Comparison of ENCODE assay signal across 1 cellular context in the genomic region with DNA sequence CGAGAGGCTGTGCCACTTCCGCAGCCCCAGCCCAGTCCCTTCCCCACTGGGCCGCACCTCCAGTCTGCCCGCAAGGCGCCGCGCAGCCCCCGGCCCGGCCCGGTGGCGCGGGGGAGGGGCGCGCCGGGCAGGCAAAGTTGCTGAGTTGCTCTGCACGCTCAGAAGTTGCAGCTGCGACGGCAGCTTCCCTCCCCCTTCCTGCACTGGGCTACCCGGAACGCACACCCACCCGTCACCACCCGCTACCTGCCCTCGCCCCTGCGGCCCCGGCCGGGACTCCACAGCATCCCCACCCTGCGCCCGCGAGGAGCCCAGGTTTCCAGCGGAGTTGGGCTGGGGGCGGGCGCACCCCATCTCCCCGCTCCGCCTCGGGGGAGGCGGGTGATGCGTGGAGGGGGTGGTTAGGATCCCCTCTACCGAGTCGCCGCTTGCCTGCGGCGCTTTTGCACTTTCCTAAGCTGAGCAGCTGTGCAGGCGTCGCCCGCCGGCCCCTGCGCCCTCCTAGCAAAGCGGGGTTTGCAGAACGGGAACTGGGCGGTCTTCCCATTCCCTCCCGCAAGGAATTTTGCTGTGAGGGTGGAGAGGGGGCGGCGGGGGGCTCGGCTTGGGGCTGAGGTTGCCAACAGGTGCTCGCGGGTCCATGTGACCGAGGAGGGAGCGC.
TF ChIP-seq lines count a peak whose summit lies in the region.

No MANE protein-coding gene starts in this region.

TF ChIP-seq in WTC11, 78 proteins besides CTCF, POLR2A, EP300 and RAD21 (continued from another document):
- TF ChIP-seq MAX (CRISPR knock-in tag; IDR thresholded peaks at IDR 0.05): peak; percentile 30; the same call in 1 of the 2 replicates
- no peak for TF ChIP-seq ATF3 (CRISPR knock-in tag; conservative IDR thresholded peaks at IDR 0.05)
- TF ChIP-seq PRRX2 (CRISPR knock-in tag; IDR thresholded peaks at IDR 0.05): no peak
- TF ChIP-seq, protein P1, sequence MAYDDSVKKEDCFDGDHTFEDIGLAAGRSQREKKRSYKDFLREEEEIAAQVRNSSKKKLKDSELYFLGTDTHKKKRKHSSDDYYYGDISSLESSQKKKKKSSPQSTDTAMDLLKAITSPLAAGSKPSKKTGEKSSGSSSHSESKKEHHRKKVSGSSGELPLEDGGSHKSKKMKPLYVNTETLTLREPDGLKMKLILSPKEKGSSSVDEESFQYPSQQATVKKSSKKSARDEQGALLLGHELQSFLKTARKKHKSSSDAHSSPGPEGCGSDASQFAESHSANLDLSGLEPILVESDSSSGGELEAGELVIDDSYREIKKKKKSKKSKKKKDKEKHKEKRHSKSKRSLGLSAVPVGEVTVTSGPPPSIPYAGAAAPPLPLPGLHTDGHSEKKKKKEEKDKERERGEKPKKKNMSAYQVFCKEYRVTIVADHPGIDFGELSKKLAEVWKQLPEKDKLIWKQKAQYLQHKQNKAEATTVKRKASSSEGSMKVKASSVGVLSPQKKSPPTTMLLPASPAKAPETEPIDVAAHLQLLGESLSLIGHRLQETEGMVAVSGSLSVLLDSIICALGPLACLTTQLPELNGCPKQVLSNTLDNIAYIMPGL (CRISPR knock-in tag; IDR thresholded peaks at IDR 0.05): no peak
- TF ChIP-seq JUN (CRISPR knock-in tag; IDR thresholded peaks at IDR 0.05): no peak
- peak; percentile 22; the same call in 1 of the 2 replicates for TF ChIP-seq FOXK1 (CRISPR knock-in tag; IDR thresholded peaks at IDR 0.05)
- no peak for TF ChIP-seq ZNF532 (CRISPR knock-in tag; IDR thresholded peaks at IDR 0.05; ENCODE audit: borderline replicate concordance)
- TF ChIP-seq, protein P2, sequence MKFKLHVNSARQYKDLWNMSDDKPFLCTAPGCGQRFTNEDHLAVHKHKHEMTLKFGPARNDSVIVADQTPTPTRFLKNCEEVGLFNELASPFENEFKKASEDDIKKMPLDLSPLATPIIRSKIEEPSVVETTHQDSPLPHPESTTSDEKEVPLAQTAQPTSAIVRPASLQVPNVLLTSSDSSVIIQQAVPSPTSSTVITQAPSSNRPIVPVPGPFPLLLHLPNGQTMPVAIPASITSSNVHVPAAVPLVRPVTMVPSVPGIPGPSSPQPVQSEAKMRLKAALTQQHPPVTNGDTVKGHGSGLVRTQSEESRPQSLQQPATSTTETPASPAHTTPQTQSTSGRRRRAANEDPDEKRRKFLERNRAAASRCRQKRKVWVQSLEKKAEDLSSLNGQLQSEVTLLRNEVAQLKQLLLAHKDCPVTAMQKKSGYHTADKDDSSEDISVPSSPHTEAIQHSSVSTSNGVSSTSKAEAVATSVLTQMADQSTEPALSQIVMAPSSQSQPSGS (CRISPR knock-in tag; IDR thresholded peaks at IDR 0.05; ENCODE audit: borderline replicate concordance, low read depth): no peak
- TF ChIP-seq MXD4 (CRISPR knock-in tag; IDR thresholded peaks at IDR 0.05; ENCODE audit: borderline replicate concordance): no peak
- peak; percentile 54; the same call in 1 of the 2 replicates for TF ChIP-seq ESRRA (CRISPR knock-in tag; IDR thresholded peaks at IDR 0.05; ENCODE audit: borderline replicate concordance)
- no peak for TF ChIP-seq PRDM15 (CRISPR knock-in tag; IDR thresholded peaks at IDR 0.05)
